8 cellular contexts compared by ENCODE assay signal in genomic region chr16:46629331-46629843, GRCh38. TPM values are rescaled to one million over a fixed set of nuclear protein-coding genes. Genes with fewer than 3 reads are reported as not detected.
DNase-seq lines count a peak whose midpoint lies in the region; ATAC-seq and TF ChIP-seq lines count a peak whose summit lies in the region.

No MANE protein-coding gene starts in this region.

- no peaks in the 10 kb centered on the region for H3K4me1 ChIP-seq in breast epithelium

- TF ChIP-seq CTCF in MCF 10A (IDR thresholded peaks at IDR 0.05; ENCODE audit: unreplicated experiment) (peak; percentile 50), breast epithelium (IDR thresholded peaks at IDR 0.05) (no peak)

- BruUV-seq in MCF 10A (replicated peaks; lab: Mats Ljungman, UMichigan): no TSS peak

- peak overlapping the region; percentile 22 for H3K4me3 Mint-ChIP-seq in MCF 10A (ENCODE audit: unreplicated experiment)
- no peak overlapping the region for H3K4me3 Mint-ChIP-seq in activated T-helper 2 cell treated with anti-CD3 and anti-CD28 coated beads, Interferon-gamma antibody, Interleukin-2, Interleukin-4, amounts not matched to agents 10 μg/mL and 5 μg/mL and 100 μg/mL, durations not matched to agents 14 hours and 24 hours and 36 hours (ENCODE audit: low read depth)
- no peak overlapping the region for H3K4me3 Mint-ChIP-seq in activated naive CD8-positive, alpha-beta T cell treated with anti-CD3 and anti-CD28 coated beads for 36 hours

- CTCF ChIA-PET in MCF 10A (lab: Yijun Ruan, JAX): interaction anchor here (0.6 to 2.4 kb wide), 31 partner anchors 9 to 1547 kb away, joined by 3 to 19 read pairs (median 4); partner anchors contain the start of genes NETO2, ORC6 and SHCBP1

- H3K27ac ChIP-seq in breast epithelium: no peak overlapping the region

- H3K4me1 Mint-ChIP-seq in MCF 10A (ENCODE audit: insufficient read depth, unreplicated experiment): peaks cover 11% of the 10 kb centered on the region
- peaks cover 5% of the 10 kb centered on the region for H3K4me1 Mint-ChIP-seq in activated T-helper 2 cell treated with anti-CD3 and anti-CD28 coated beads, Interferon-gamma antibody, Interleukin-2, Interleukin-4, amounts not matched to agents 10 μg/mL and 5 μg/mL and 100 μg/mL, durations not matched to agents 14 hours and 24 hours and 36 hours (ENCODE audit: low read depth)
- H3K4me1 Mint-ChIP-seq in activated naive CD8-positive, alpha-beta T cell treated with anti-CD3 and anti-CD28 coated beads for 36 hours: no peaks in the 10 kb centered on the region

- no peak for ATAC-seq in activated CD4-positive, CD25-positive, alpha-beta regulatory T cell treated with anti-CD3 and anti-CD28 coated beads, Interleukin-2, amount 50 U/mL, for 24 hours

- POLR2A ChIA-PET in MCF 10A (lab: Yijun Ruan, JAX): interaction anchor here (1.1 kb wide), 1 partner anchor 29 kb away, joined by 3 read pairs; no protein-coding TSS in a partner anchor

- TF ChIP-seq POLR2A in breast epithelium (IDR thresholded peaks at IDR 0.05): no peak

- H3K36me3 ChIP-seq in breast epithelium: no peaks in the 10 kb centered on the region

- no peaks in the 10 kb centered on the region for H3K27me3 ChIP-seq in breast epithelium

- H3K9me3 Mint-ChIP-seq in MCF 10A (ENCODE audit: unreplicated experiment): no peaks in the 10 kb centered on the region
- H3K9me3 Mint-ChIP-seq in activated T-helper 2 cell treated with anti-CD3 and anti-CD28 coated beads, Interferon-gamma antibody, Interleukin-2, Interleukin-4, amounts not matched to agents 10 μg/mL and 5 μg/mL and 100 μg/mL, durations not matched to agents 14 hours and 24 hours and 36 hours: no peaks in the 10 kb centered on the region
- H3K9me3 Mint-ChIP-seq in activated naive CD8-positive, alpha-beta T cell treated with anti-CD3 and anti-CD28 coated beads for 36 hours: no peaks in the 10 kb centered on the region

- peaks cover 4% of the 10 kb centered on the region for H3K36me3 Mint-ChIP-seq in MCF 10A (ENCODE audit: insufficient read depth, unreplicated experiment)
- no peaks in the 10 kb centered on the region for H3K36me3 Mint-ChIP-seq in activated T-helper 2 cell treated with anti-CD3 and anti-CD28 coated beads, Interferon-gamma antibody, Interleukin-2, Interleukin-4, amounts not matched to agents 10 μg/mL and 5 μg/mL and 100 μg/mL, durations not matched to agents 14 hours and 24 hours and 36 hours (ENCODE audit: low read depth)
- no peaks in the 10 kb centered on the region for H3K36me3 Mint-ChIP-seq in activated naive CD8-positive, alpha-beta T cell treated with anti-CD3 and anti-CD28 coated beads for 36 hours

- DNase-seq in MCF 10A (ENCODE audit: unreplicated experiment) (peak; percentile 68), breast epithelium (ENCODE audit: low spot score in 2 of 2) (no peak), RPMI8226 (peak; percentile 63), fibroblast of peridontal ligament (ENCODE audit: extremely low read depth) (peak; percentile 84), superior temporal gyrus (ENCODE audit: extremely low spot score) (peak; percentile 64)
- no peak for DNase-seq in activated T-helper 2 cell treated with anti-CD3 and anti-CD28 coated beads, Interferon-gamma antibody, Interleukin-2, Interleukin-4, amounts not matched to agents 10 μg/mL and 5 μg/mL and 100 μg/mL, durations not matched to agents 14 hours and 24 hours and 36 hours (ENCODE audit: low spot score)
- DNase-seq in activated naive CD8-positive, alpha-beta T cell treated with anti-CD3 and anti-CD28 coated beads for 36 hours: no peak

- peaks cover 4% of the 10 kb centered on the region for H3K27me3 Mint-ChIP-seq in MCF 10A (ENCODE audit: insufficient read depth, unreplicated experiment)
- H3K27me3 Mint-ChIP-seq in activated T-helper 2 cell treated with anti-CD3 and anti-CD28 coated beads, Interferon-gamma antibody, Interleukin-2, Interleukin-4, amounts not matched to agents 10 μg/mL and 5 μg/mL and 100 μg/mL, durations not matched to agents 14 hours and 24 hours and 36 hours (ENCODE audit: low read depth): no peaks in the 10 kb centered on the region
- H3K27me3 Mint-ChIP-seq in activated naive CD8-positive, alpha-beta T cell treated with anti-CD3 and anti-CD28 coated beads for 36 hours: no peaks in the 10 kb centered on the region

- intact Hi-C loops in MCF 10A (cut with micrococcal nuclease) (loop anchor here (2.0 kb wide), 1 partner anchor 59 kb away; the partner anchor contains the start of genes ORC6 and VPS35), breast epithelium (cut with DNase I; ENCODE audit: low total_unique reads) (no loop called here)
- intact Hi-C loops in activated T-helper 2 cell treated with anti-CD3 and anti-CD28 coated beads, Interferon-gamma antibody, Interleukin-2, Interleukin-4, amounts not matched to agents 10 μg/mL and 5 μg/mL and 100 μg/mL, durations not matched to agents 14 hours and 24 hours and 36 hours (cut with micrococcal nuclease): no loop called here

- peak overlapping the region; percentile 61 for H3K27ac Mint-ChIP-seq in MCF 10A (ENCODE audit: low read depth, unreplicated experiment)
- H3K27ac Mint-ChIP-seq in activated T-helper 2 cell treated with anti-CD3 and anti-CD28 coated beads, Interferon-gamma antibody, Interleukin-2, Interleukin-4, amounts not matched to agents 10 μg/mL and 5 μg/mL and 100 μg/mL, durations not matched to agents 14 hours and 24 hours and 36 hours: no peak overlapping the region
- no peak overlapping the region for H3K27ac Mint-ChIP-seq in activated naive CD8-positive, alpha-beta T cell treated with anti-CD3 and anti-CD28 coated beads for 36 hours

- H3K9me3 ChIP-seq in breast epithelium: no peaks in the 10 kb centered on the region

- H3K4me3 ChIP-seq in breast epithelium: peak overlapping the region in 1 of 3 donors; percentile 8

RNA-seq across cellular contexts. Expression of gene SHCBP1, which starts 8.2 kb away (rescaled TPM):
- total RNA-seq in MCF 10A (2022): 17.2 and 21.4 TPM in 2 replicates
- total RNA-seq in breast epithelium: under 1 TPM; 0.33 to 0.96 (median 0.44) TPM
- 45.6 and 46.9 TPM in 2 replicates for total RNA-seq in activated T-helper 2 cell treated with anti-CD3 and anti-CD28 coated beads, Interferon-gamma antibody, Interleukin-2, Interleukin-4, amounts not matched to agents 10 μg/mL and 5 μg/mL and 100 μg/mL, durations not matched to agents 14 hours and 24 hours and 36 hours
- total RNA-seq in activated naive CD8-positive, alpha-beta T cell treated with anti-CD3 and anti-CD28 coated beads for 36 hours: 10 to 100 TPM; 39.5 to 41.6 TPM

RNA-seq across cellular contexts. Expression of gene VPS35, which starts 59.6 kb away (rescaled TPM):
- total RNA-seq in MCF 10A (2022) (68.7 and 72.3 TPM in 2 replicates), breast epithelium (100 to 1,000 TPM in 1 of 3 donors, 10 to 100 TPM in 2; 56.0 to 117 (median 66.9) TPM)
- 90.4 and 90.5 TPM in 2 replicates for total RNA-seq in activated T-helper 2 cell treated with anti-CD3 and anti-CD28 coated beads, Interferon-gamma antibody, Interleukin-2, Interleukin-4, amounts not matched to agents 10 μg/mL and 5 μg/mL and 100 μg/mL, durations not matched to agents 14 hours and 24 hours and 36 hours
- 100 to 1,000 TPM; 103 to 106 TPM for total RNA-seq in activated naive CD8-positive, alpha-beta T cell treated with anti-CD3 and anti-CD28 coated beads for 36 hours

Comparison
In these comparisons a context has a peak if more than half of its experiments do, and no peak if none do; other contexts are left out.
1. DNase-seq: peak in MCF 10A (single experiment), RPMI8226 (single experiment), fibroblast of peridontal ligament (single experiment) and superior temporal gyrus (single experiment); none in breast epithelium (0 of 2), activated T-helper 2 cell treated with anti-CD3 and anti-CD28 coated beads, Interferon-gamma antibody, Interleukin-2, Interleukin-4, amounts not matched to agents 10 μg/mL and 5 μg/mL and 100 μg/mL, durations not matched to agents 14 hours and 24 hours and 36 hours (single experiment) and activated naive CD8-positive, alpha-beta T cell treated with anti-CD3 and anti-CD28 coated beads for 36 hours (single experiment).